In the genomic region with DNA sequence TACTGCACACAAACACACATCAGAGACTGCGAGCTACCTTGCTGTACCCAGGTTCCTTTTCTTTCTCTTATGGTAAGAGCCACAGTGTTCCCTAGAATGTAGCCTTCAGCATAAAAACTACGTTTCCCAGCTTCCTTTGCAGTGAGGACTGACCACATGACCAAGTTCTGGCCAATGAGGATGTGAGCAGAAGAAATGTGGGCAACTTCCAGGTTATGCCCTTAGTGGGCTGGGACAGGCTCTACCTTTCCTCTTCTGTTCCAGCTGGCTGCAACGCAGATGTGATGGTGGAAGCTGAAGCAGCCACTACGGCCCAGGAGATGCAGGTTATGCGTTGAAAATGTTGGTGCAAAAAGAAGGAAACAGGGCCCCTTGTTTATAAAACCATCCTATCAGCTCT, we compare ENCODE assay signal across 8 cellular contexts. TPM values are rescaled to one million over a fixed set of nuclear protein-coding genes. Genes with fewer than 3 reads are reported as not detected.
DNase-seq lines count a peak whose midpoint lies in the region; TF ChIP-seq lines count a peak whose summit lies in the region.

No MANE protein-coding gene starts in this region.

- peaks cover 7 to 8% of the 10 kb centered on the region in 2 donors for H3K4me1 ChIP-seq in ascending aorta

- TF ChIP-seq CTCF in fibroblast of pulmonary artery (IDR thresholded peaks at IDR 0.05; ENCODE audit: low read length, missing control alignments) (no peak), ascending aorta (IDR thresholded peaks at IDR 0.05) (no peak)

- H3K4me3 ChIP-seq in fibroblast of pulmonary artery (replicated peaks; ENCODE audit: low read depth, low read length) (no peak overlapping the region), ascending aorta (no peak overlapping the region)

- intact Hi-C loops in ascending aorta (cut with DNase I) = no loop called here

- H3K36me3 ChIP-seq in ascending aorta = peaks cover 77 to 82% of the 10 kb centered on the region in 2 donors

- H3K9me3 ChIP-seq in ascending aorta = no peaks in the 10 kb centered on the region

- no peak overlapping the region for H3K27ac ChIP-seq in ascending aorta

- DNase-seq in COLO829 (ENCODE audit: low spot score) (peak; percentile 67), GM19240 (ENCODE audit: insufficient read length, low spot score) (peak; percentile 57), RPMI7951 (ENCODE audit: low read depth) (peak; percentile 39), fibroblast of pulmonary artery (ENCODE audit: low read depth) (peak; percentile 23), ascending aorta (ENCODE audit: low spot score in 2 of 2) (no peak), NCI-H345 (lab: John Stamatoyannopoulos, UW) (no peak)
- DNase-seq in activated CD8-positive, alpha-beta memory T cell treated with anti-CD3 and anti-CD28 coated beads, Interleukin-2, amount 50 U/mL, for 48 hours = no peak
- DNase-seq in stimulated activated CD4-positive, alpha-beta T cell treated with anti-CD3 and anti-CD28 coated beads, Interleukin-2, amount 100 ng/mL, for 24 hours = no peak

- H3K27me3 ChIP-seq in ascending aorta = no peaks in the 10 kb centered on the region

RNA-seq across cellular contexts. Expression of a gene that starts 27.5 kb away (rescaled TPM):
- total RNA-seq in RPMI7951 (2014; rRNA removed; shearing (Covaris generic)) = 26.2 and 41.7 TPM in 2 replicates
- total RNA-seq in ascending aorta = 27.6 TPM

RNA-seq across cellular contexts. Expression of a gene that starts 28.1 kb away (rescaled TPM):
- 14.2 and 19.1 TPM in 2 replicates for total RNA-seq in RPMI7951 (2014; rRNA removed; shearing (Covaris generic))
- total RNA-seq in ascending aorta = 3.4 TPM

RNA-seq across cellular contexts. Expression of a gene that starts 36.7 kb away (rescaled TPM):
- total RNA-seq in RPMI7951 (2014; rRNA removed; shearing (Covaris generic)) = not detected in 2 replicates
- total RNA-seq in ascending aorta = 12.7 TPM

Comparison
In these comparisons a context has a peak if more than half of its experiments do, and no peak if none do; other contexts are left out.
1. DNase-seq: peak in COLO829 (single experiment), GM19240 (single experiment), RPMI7951 (single experiment) and fibroblast of pulmonary artery (single experiment); none in activated CD8-positive, alpha-beta memory T cell treated with anti-CD3 and anti-CD28 coated beads, Interleukin-2, amount 50 U/mL, for 48 hours (single experiment), stimulated activated CD4-positive, alpha-beta T cell treated with anti-CD3 and anti-CD28 coated beads, Interleukin-2, amount 100 ng/mL, for 24 hours (0 of 2), ascending aorta (0 of 2) and NCI-H345 (single experiment).
2. RNA of a gene that starts 36.7 kb away (total RNA-seq): 12.7 TPM in ascending aorta (single experiment); not detected in RPMI7951; every median in the first group is over 10 times any median in the second.